Comparison of ENCODE assay signal across 17 cellular contexts in the genomic region with DNA sequence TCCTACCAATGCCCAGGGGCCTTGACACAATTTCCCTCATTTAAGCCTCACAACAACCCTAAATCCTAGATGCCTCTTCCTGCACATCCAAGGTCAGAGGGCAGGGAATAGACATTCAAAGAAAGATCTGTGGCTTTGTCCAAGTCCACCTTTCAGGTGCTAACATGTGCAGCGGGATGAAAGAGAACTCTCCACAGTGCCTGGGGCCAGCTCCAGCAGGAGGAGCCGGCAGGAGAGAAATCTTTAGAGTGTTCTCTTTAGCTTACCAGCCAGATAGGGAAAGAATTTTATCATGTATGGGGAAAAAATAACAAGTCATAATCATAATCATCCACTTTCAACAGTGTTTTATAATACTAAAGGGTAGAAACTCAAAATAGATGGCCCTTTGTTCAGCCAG.
"Had no signal": no experiment of that assay in that cellular context is flagged by ENCODE, and none has a peak within 500 bp of the region (broad histone marks: within the 10 kb centered on the region; RNA-seq: fewer than 3 reads in every experiment).

No MANE protein-coding gene starts in this region.

- H3K4me3 ChIP-seq: esophagus squamous epithelium, gastroesophageal sphincter, sigmoid colon, skin epidermis, tibial artery had no signal

- H3K4me1 ChIP-seq: esophagus squamous epithelium, gastroesophageal sphincter, sigmoid colon, tibial artery had no signal

- H3K36me3 Mint-ChIP-seq: immature natural killer cell; naive thymus-derived CD8-positive, alpha-beta T cell had no signal

- FAIRE-seq: colon, keratinocyte had no signal

- H3K27ac Mint-ChIP-seq: dendritic cell treated with granulocyte-macrophage colony-stimulating factor and Interleukin-4, amounts not matched to agents 40 ng/mL and 50 ng/mL, for 4 days; effector memory CD8-positive, alpha-beta T cell; immature natural killer cell; naive thymus-derived CD8-positive, alpha-beta T cell had no signal

- H3K27ac ChIP-seq: esophagus squamous epithelium, gastroesophageal sphincter, sigmoid colon, skin epidermis, tibial artery had no signal

- H3K9me3 ChIP-seq: esophagus squamous epithelium, gastroesophageal sphincter, sigmoid colon, tibial artery had no signal

- H3K9me3 Mint-ChIP-seq: dendritic cell treated with granulocyte-macrophage colony-stimulating factor and Interleukin-4, amounts not matched to agents 40 ng/mL and 50 ng/mL, for 4 days; effector memory CD8-positive, alpha-beta T cell; immature natural killer cell; naive thymus-derived CD8-positive, alpha-beta T cell had no signal

- H3K4me3 Mint-ChIP-seq: dendritic cell treated with granulocyte-macrophage colony-stimulating factor and Interleukin-4, amounts not matched to agents 40 ng/mL and 50 ng/mL, for 4 days; effector memory CD8-positive, alpha-beta T cell; immature natural killer cell; naive thymus-derived CD8-positive, alpha-beta T cell had no signal

- DNase-seq: effector memory CD8-positive, alpha-beta T cell; esophagus squamous epithelium; foreskin fibroblast; glutamatergic neuron; immature natural killer cell; left cardiac atrium; mesendoderm; stimulated activated CD4-positive, alpha-beta T cell treated with anti-CD3 and anti-CD28 coated beads, Interleukin-12 subunit alpha, Interleukin-12 subunit beta, amount 100 ng/mL, for 4 hours; stimulated activated naive CD8-positive, alpha-beta T cell treated with anti-CD3 and anti-CD28 coated beads, Interleukin-15, Interleukin-2, amounts not matched to agents 100 U/mL and 50 U/mL, for 24 hours had no signal

- ATAC-seq: effector memory CD8-positive, alpha-beta T cell; gastroesophageal sphincter; left cardiac atrium; naive thymus-derived CD8-positive, alpha-beta T cell; stimulated activated naive CD8-positive, alpha-beta T cell treated with anti-CD3 and anti-CD28 coated beads, Interleukin-15, Interleukin-2, amounts not matched to agents 100 U/mL and 50 U/mL, for 24 hours had no signal

- H3K4me1 Mint-ChIP-seq: immature natural killer cell had no signal

- H3K36me3 ChIP-seq: esophagus squamous epithelium, gastroesophageal sphincter, sigmoid colon, tibial artery had no signal
